9 cellular contexts compared by ENCODE assay signal in genomic region chr19:10095622-10095947, GRCh38. TPM values are rescaled to one million over a fixed set of nuclear protein-coding genes. Genes with fewer than 3 reads are reported as not detected.
A peak's percentile ranks its signal among the peaks of the same experiment; 100 is the strongest.
DNase-seq lines count a peak whose midpoint lies in the region; ATAC-seq and TF ChIP-seq lines count a peak whose summit lies in the region.
"Had no signal": no experiment of that assay in that cellular context is flagged by ENCODE, and none has a peak within 500 bp of the region (broad histone marks: within the 10 kb centered on the region; RNA-seq: fewer than 3 reads in every experiment).

No MANE protein-coding gene starts in this region.

- H3K36me3 ChIP-seq in left lung = peaks cover 0 to 33% of the 10 kb centered on the region in 2 donors
- H3K36me3 ChIP-seq: BE2C had no signal

- peaks cover 35% of the 10 kb centered on the region for H3K36me3 Mint-ChIP-seq in activated CD4-positive, alpha-beta T cell treated with anti-CD3 and anti-CD28 coated beads, Interleukin-2, amount 10 ng/mL, durations not matched to agents 7 days and 5 days (ENCODE audit: low read depth)
- peaks cover 28% of the 10 kb centered on the region for H3K36me3 Mint-ChIP-seq in activated B cell treated with CpG ODN at 0.5 μM for 24 hours (ENCODE audit: low read depth)

- H3K27me3 ChIP-seq in left lung = no peaks in the 10 kb centered on the region
- H3K27me3 ChIP-seq: BE2C had no signal

- H3K27ac Mint-ChIP-seq in activated CD4-positive, alpha-beta T cell treated with anti-CD3 and anti-CD28 coated beads, Interleukin-2, amount 10 ng/mL, durations not matched to agents 7 days and 5 days = no peak overlapping the region
- H3K27ac Mint-ChIP-seq in activated B cell treated with CpG ODN at 0.5 μM for 24 hours = peak overlapping the region; percentile 53

- intact Hi-C loops in activated B cell treated with CpG ODN at 0.5 μM for 24 hours (cut with micrococcal nuclease) = no loop called here
- intact Hi-C loops in left lung (cut with DNase I) = no loop called here

- ATAC-seq in activated B cell treated with CpG ODN at 0.5 μM for 24 hours (ENCODE audit: low read depth) (no peak), left lung (no peak), GM21381 (IDR thresholded peaks at IDR 0.05; ENCODE audit: unreplicated experiment) (no peak)

- peaks cover 1% of the 10 kb centered on the region for H3K27me3 Mint-ChIP-seq in activated CD4-positive, alpha-beta T cell treated with anti-CD3 and anti-CD28 coated beads, Interleukin-2, amount 10 ng/mL, durations not matched to agents 7 days and 5 days
- H3K27me3 Mint-ChIP-seq in activated B cell treated with CpG ODN at 0.5 μM for 24 hours = no peaks in the 10 kb centered on the region

- H3K4me1 ChIP-seq in left lung = peaks cover 3 to 14% of the 10 kb centered on the region in 2 donors

- H3K4me3 ChIP-seq in left lung = peak overlapping the region; percentile 5 to 20

- POLR2A ChIA-PET in activated CD4-positive, alpha-beta T cell treated with anti-CD3 and anti-CD28 coated beads, Interleukin-2, amount 10 ng/mL, durations not matched to agents 7 days and 5 days (lab: Charles Lee) = interaction anchor here (0.7 to 1.2 kb wide), 3 partner anchors 9 to 135 kb away, joined by 3 to 6 read pairs (median 3); partner anchors contain the start of gene PPAN
- POLR2A ChIA-PET in activated B cell treated with CpG ODN at 0.5 μM for 24 hours (lab: Charles Lee) (interaction anchor here (0.5 to 11.0 kb wide), 9 partner anchors 11 to 156 kb away, joined by 3 to 297 read pairs (median 7); partner anchors contain the start of genes EIF3G, MRPL4, P2RY11 and PPAN), HEK293T (lab: Yijun Ruan, JAX) (interaction anchor here (0.6 to 4.4 kb wide), 12 partner anchors 11 to 163 kb away, joined by 3 to 62 read pairs (median 4); partner anchors contain the start of genes EIF3G and PPAN)

- peaks cover 44% of the 10 kb centered on the region for H3K4me1 Mint-ChIP-seq in activated CD4-positive, alpha-beta T cell treated with anti-CD3 and anti-CD28 coated beads, Interleukin-2, amount 10 ng/mL, durations not matched to agents 7 days and 5 days
- peaks cover 48% of the 10 kb centered on the region for H3K4me1 Mint-ChIP-seq in activated B cell treated with CpG ODN at 0.5 μM for 24 hours

- peak overlapping the region; percentile 14 for H3K4me3 Mint-ChIP-seq in activated CD4-positive, alpha-beta T cell treated with anti-CD3 and anti-CD28 coated beads, Interleukin-2, amount 10 ng/mL, durations not matched to agents 7 days and 5 days
- no peak overlapping the region for H3K4me3 Mint-ChIP-seq in activated B cell treated with CpG ODN at 0.5 μM for 24 hours

- H3K9me3 Mint-ChIP-seq in activated CD4-positive, alpha-beta T cell treated with anti-CD3 and anti-CD28 coated beads, Interleukin-2, amount 10 ng/mL, durations not matched to agents 7 days and 5 days = no peaks in the 10 kb centered on the region
- no peaks in the 10 kb centered on the region for H3K9me3 Mint-ChIP-seq in activated B cell treated with CpG ODN at 0.5 μM for 24 hours

- peak overlapping the region; percentile 69 to 90 for H3K27ac ChIP-seq in left lung

- CTCF ChIA-PET in activated CD4-positive, alpha-beta T cell treated with anti-CD3 and anti-CD28 coated beads, Interleukin-2, amount 10 ng/mL, durations not matched to agents 7 days and 5 days (lab: Charles Lee) = interaction anchor here (0.7 to 2.3 kb wide), 5 partner anchors 9 to 163 kb away, joined by 3 to 7 read pairs (median 6); no protein-coding TSS in a partner anchor
- CTCF ChIA-PET in activated B cell treated with CpG ODN at 0.5 μM for 24 hours (lab: Charles Lee) (interaction anchor here (0.7 to 5.5 kb wide), 6 partner anchors 9 to 164 kb away, joined by 3 to 41 read pairs (median 4); partner anchors contain the start of genes P2RY11 and PPAN), HEK293T (lab: Yijun Ruan, JAX) (interaction anchor here (0.6 to 1.4 kb wide), 4 partner anchors 18 to 165 kb away, joined by 3 to 6 read pairs (median 3); no protein-coding TSS in a partner anchor)

- TF ChIP-seq CTCF in activated B cell treated with CpG ODN at 0.5 μM for 24 hours (IDR thresholded peaks at IDR 0.05) = no peak
- no peak for TF ChIP-seq CTCF in left lung (IDR thresholded peaks at IDR 0.05)

- H3K9me3 ChIP-seq in left lung = no peaks in the 10 kb centered on the region

- DNase-seq in activated CD4-positive, alpha-beta T cell treated with anti-CD3 and anti-CD28 coated beads, Interleukin-2, amount 10 ng/mL, durations not matched to agents 7 days and 5 days = no peak
- no peak for DNase-seq in activated CD4-positive, alpha-beta T cell treated with anti-CD3 and anti-CD28 coated beads, Interleukin-2, amount 50 U/mL, for 1 hour
- DNase-seq in activated B cell treated with CpG ODN at 0.5 μM for 24 hours (no peak), left lung (no peak), superior temporal gyrus (ENCODE audit: extremely low spot score) (peak; percentile 47), DMS53 (lab: John Stamatoyannopoulos, UW) (no peak), HEK293T (ENCODE audit: extremely low spot score) (no peak)

TF ChIP-seq in HEK293T, 16 proteins besides CTCF, POLR2A, EP300 and RAD21:
- TF ChIP-seq ARNT (IDR thresholded peaks at IDR 0.05) (no peak), NFRKB (IDR thresholded peaks at IDR 0.05) (no peak), PKNOX1 (IDR thresholded peaks at IDR 0.05) (no peak), SUZ12 (IDR thresholded peaks at IDR 0.05) (no peak), CTBP1 (IDR thresholded peaks at IDR 0.05; ENCODE audit: borderline replicate concordance) (no peak), LEF1 (IDR thresholded peaks at IDR 0.05; ENCODE audit: borderline replicate concordance) (no peak)

RNA-seq across cellular contexts. Expression of gene ANGPTL6, which starts 6.9 kb away (rescaled TPM):
- total RNA-seq in activated CD4-positive, alpha-beta T cell treated with anti-CD3 and anti-CD28 coated beads, Interleukin-2, amount 10 ng/mL, durations not matched to agents 7 days and 5 days = 1 to 10 TPM in 1 of 2 experiments, under 1 TPM in 1; 0.99 to 1.3 TPM
- 16.4 and 18.4 TPM in 2 replicates for total RNA-seq in activated B cell treated with CpG ODN at 0.5 μM for 24 hours
- under 1 TPM; 0.38 to 0.68 TPM for total RNA-seq in left lung

RNA-seq across cellular contexts. Expression of gene SHFL, which starts 9.5 kb away (rescaled TPM):
- total RNA-seq in activated CD4-positive, alpha-beta T cell treated with anti-CD3 and anti-CD28 coated beads, Interleukin-2, amount 10 ng/mL, durations not matched to agents 7 days and 5 days = 100 to 1,000 TPM; 100 to 108 TPM
- total RNA-seq in activated B cell treated with CpG ODN at 0.5 μM for 24 hours = 61.3 and 61.4 TPM in 2 replicates
- total RNA-seq in left lung = 10 to 100 TPM; 30.9 to 38.8 TPM

RNA-seq across cellular contexts. Expression of gene PPAN, which starts 10.6 kb away (rescaled TPM):
- total RNA-seq in activated CD4-positive, alpha-beta T cell treated with anti-CD3 and anti-CD28 coated beads, Interleukin-2, amount 10 ng/mL, durations not matched to agents 7 days and 5 days = 10 to 100 TPM; 77.8 to 77.9 TPM
- total RNA-seq in activated B cell treated with CpG ODN at 0.5 μM for 24 hours (107 and 119 TPM in 2 replicates), left lung (10 to 100 TPM; 23.4 to 49.8 TPM)

RNA-seq across cellular contexts. Expression of gene P2RY11, which starts 15.9 kb away (rescaled TPM):
- 10 to 100 TPM; 39.1 to 43.1 TPM for total RNA-seq in activated CD4-positive, alpha-beta T cell treated with anti-CD3 and anti-CD28 coated beads, Interleukin-2, amount 10 ng/mL, durations not matched to agents 7 days and 5 days
- total RNA-seq in activated B cell treated with CpG ODN at 0.5 μM for 24 hours (33.1 and 42.6 TPM in 2 replicates), left lung (10 to 100 TPM in 1 of 2 donors, 1 to 10 TPM in 1; 8.4 to 24.4 TPM)

RNA-seq across cellular contexts. Expression of gene EIF3G, which starts 24.1 kb away (rescaled TPM):
- 100 to 1,000 TPM; 228 to 230 TPM for total RNA-seq in activated CD4-positive, alpha-beta T cell treated with anti-CD3 and anti-CD28 coated beads, Interleukin-2, amount 10 ng/mL, durations not matched to agents 7 days and 5 days
- total RNA-seq in activated B cell treated with CpG ODN at 0.5 μM for 24 hours = 332 and 371 TPM in 2 replicates
- 100 to 1,000 TPM; 162 to 166 TPM for total RNA-seq in left lung
